In the genomic region with DNA sequence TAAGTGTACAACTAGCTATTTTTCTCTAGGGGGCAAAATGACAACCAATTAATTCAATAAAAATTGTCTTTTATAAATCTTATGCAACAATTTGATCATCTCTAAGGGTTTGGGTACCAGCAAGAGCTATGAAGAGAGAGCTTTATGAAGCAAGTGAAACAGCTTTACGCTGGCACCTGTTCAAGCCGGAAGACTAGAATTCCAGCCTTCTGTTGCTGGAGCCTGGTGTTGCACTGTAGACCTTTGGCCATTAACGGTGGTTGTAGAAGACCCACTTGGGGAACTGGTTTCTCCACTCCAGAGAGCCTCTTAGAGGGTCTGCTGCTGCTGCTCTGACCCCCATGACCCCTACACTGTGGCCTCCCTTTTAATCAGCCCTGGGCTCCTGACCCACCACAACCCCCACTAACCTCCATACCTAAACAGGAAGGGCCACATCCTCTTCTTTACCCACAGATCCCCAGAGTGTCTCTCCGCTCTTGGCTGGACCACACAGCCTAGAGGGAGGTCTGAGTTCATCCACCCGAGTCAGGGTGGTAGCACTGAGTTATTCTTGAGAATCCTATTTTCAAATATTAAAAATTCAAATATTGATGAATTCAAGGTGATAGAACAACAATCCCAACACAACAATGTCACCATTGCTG, we compare ENCODE assay signal across 17 cellular contexts. TPM values are rescaled to one million over a fixed set of nuclear protein-coding genes. Genes with fewer than 3 reads are reported as not detected.
DNase-seq lines count a peak whose midpoint lies in the region; ATAC-seq and TF ChIP-seq lines count a peak whose summit lies in the region.
"Had no signal": no experiment of that assay in that cellular context is flagged by ENCODE, and none has a peak within 500 bp of the region (broad histone marks: within the 10 kb centered on the region; RNA-seq: fewer than 3 reads in every experiment).

No MANE protein-coding gene starts in this region.

- no peaks in the 10 kb centered on the region for H3K9me3 Mint-ChIP-seq in Caco-2 (ENCODE audit: unreplicated experiment)
- H3K9me3 Mint-ChIP-seq: stimulated activated naive CD8-positive, alpha-beta T cell treated with anti-CD3 and anti-CD28 coated beads, Interleukin-15, amount 100 ng/mL, for 72 hours had no signal

- H3K27me3 Mint-ChIP-seq in Caco-2 (ENCODE audit: insufficient read depth, unreplicated experiment): no peaks in the 10 kb centered on the region
- H3K27me3 Mint-ChIP-seq: stimulated activated naive CD8-positive, alpha-beta T cell treated with anti-CD3 and anti-CD28 coated beads, Interleukin-15, amount 100 ng/mL, for 72 hours had no signal

- H3K36me3 ChIP-seq in OCI-LY7 (ENCODE audit: insufficient read depth, low read length): no peaks in the 10 kb centered on the region
- no peaks in the 10 kb centered on the region for H3K36me3 ChIP-seq in Caco-2 (ENCODE audit: control insufficient read depth, insufficient read depth, low read length)

- H3K4me1 ChIP-seq in OCI-LY7 (ENCODE audit: insufficient read depth, low read length, poor library complexity, severe bottlenecking) (peaks cover 29% of the 10 kb centered on the region), foreskin keratinocyte (no peaks in the 10 kb centered on the region), Caco-2 (0 out of 2 replicates have a peak, but pooled peaks cover 4% of the 10 kb centered on the region)

- H3K27ac Mint-ChIP-seq in Caco-2 (ENCODE audit: unreplicated experiment): no peak overlapping the region
- H3K27ac Mint-ChIP-seq: activated CD4-positive, alpha-beta T cell treated with anti-CD3 and anti-CD28 coated beads for 36 hours; stimulated activated naive CD8-positive, alpha-beta T cell treated with anti-CD3 and anti-CD28 coated beads, Interleukin-15, amount 100 ng/mL, for 72 hours had no signal

- POLR2A ChIA-PET in OCI-LY7 (lab: Charles Lee) (interaction anchor here (0.6 to 1.8 kb wide), 10 partner anchors 10 to 1399 kb away, joined by 3 to 5 read pairs (median 4); no protein-coding TSS in a partner anchor), Caco-2 (lab: Charles Lee) (interaction anchor here (0.7 kb wide), 1 partner anchor 234 kb away, joined by 5 read pairs; the partner anchor contains the start of gene GTF2A1)

- H3K27ac ChIP-seq in OCI-LY7 (ENCODE audit: low read depth, low read length, poor library complexity, severe bottlenecking) (no peak overlapping the region), foreskin keratinocyte (no peak overlapping the region)
- H3K27ac ChIP-seq: C4-2B had no signal

- H3K27me3 ChIP-seq in foreskin keratinocyte (no peaks in the 10 kb centered on the region), Caco-2 (replicated peaks; ENCODE audit: control insufficient read depth, insufficient read depth, low read length) (no peaks in the 10 kb centered on the region)

- H3K4me3 ChIP-seq in OCI-LY7 (ENCODE audit: low read depth, low read length, poor library complexity, severe bottlenecking) (no peak overlapping the region), Caco-2 (ENCODE audit: low read depth, low read length) (no peak overlapping the region)

- H3K79me2 ChIP-seq in OCI-LY7 (ENCODE audit: insufficient read depth, low read depth, low read length): no peaks in the 10 kb centered on the region

- H3K4me2 ChIP-seq in OCI-LY7 (ENCODE audit: low read length): 0 out of 2 replicates have a peak overlapping the region, but pooled peaks have one; percentile 15

- ATAC-seq in GM18868 (IDR thresholded peaks at IDR 0.05; ENCODE audit: unreplicated experiment) (peak; percentile 43), GM21423 (IDR thresholded peaks at IDR 0.05; ENCODE audit: unreplicated experiment) (peak; percentile 91), HG02981 (IDR thresholded peaks at IDR 0.05; ENCODE audit: unreplicated experiment) (peak; percentile 87), foreskin keratinocyte (no peak)
- ATAC-seq: activated CD4-positive, alpha-beta T cell treated with anti-CD3 and anti-CD28 coated beads for 36 hours; stimulated activated naive CD8-positive, alpha-beta T cell treated with anti-CD3 and anti-CD28 coated beads, Interleukin-15, amount 100 ng/mL, for 72 hours had no signal

- TF ChIP-seq CTCF in OCI-LY7 (conservative IDR thresholded peaks at IDR 0.05; ENCODE audit: low read length) (no peak), foreskin keratinocyte (conservative IDR thresholded peaks at IDR 0.05) (no peak), Caco-2 (IDR thresholded peaks at IDR 0.05; ENCODE audit: insufficient read depth in 1 of 2, low read depth in 1 of 2, low read length in 1 of 2, severe bottlenecking in 1 of 2, unreplicated experiment in 1 of 2) (no peak)

- H3K36me3 Mint-ChIP-seq in Caco-2 (ENCODE audit: insufficient read depth, unreplicated experiment): no peaks in the 10 kb centered on the region

- H2AFZ ChIP-seq in OCI-LY7 (ENCODE audit: low read length): peak overlapping the region; percentile 49; the same call in 1 of the 2 replicates

- no peak overlapping the region for H3K4me3 Mint-ChIP-seq in Caco-2 (ENCODE audit: unreplicated experiment)
- H3K4me3 Mint-ChIP-seq: activated CD4-positive, alpha-beta T cell treated with anti-CD3 and anti-CD28 coated beads for 36 hours; stimulated activated naive CD8-positive, alpha-beta T cell treated with anti-CD3 and anti-CD28 coated beads, Interleukin-15, amount 100 ng/mL, for 72 hours had no signal

- BruUV-seq in OCI-LY7 (replicated peaks; lab: Mats Ljungman, UMichigan): no TSS peak
- BruUV-seq in Caco-2 (replicated peaks; lab: Mats Ljungman, UMichigan): no TSS peak

- no peaks in the 10 kb centered on the region for H4K20me1 ChIP-seq in OCI-LY7 (ENCODE audit: insufficient read depth, low read length)

- H3K9me3 ChIP-seq in OCI-LY7 (ENCODE audit: low read length) (no peaks in the 10 kb centered on the region), Caco-2 (no peaks in the 10 kb centered on the region)

- no peaks in the 10 kb centered on the region for H3K4me1 Mint-ChIP-seq in Caco-2 (ENCODE audit: low read depth, unreplicated experiment)

- H3K9me2 ChIP-seq in OCI-LY7 (ENCODE audit: insufficient read depth, low read length): no peaks in the 10 kb centered on the region

- CTCF ChIA-PET in OCI-LY7 (lab: Charles Lee; ENCODE audit: unreplicated experiment): interaction anchor here (0.6 to 1.4 kb wide), 2 partner anchors 95 to 186 kb away, joined by 3 to 4 read pairs; no protein-coding TSS in a partner anchor
- CTCF ChIA-PET in Caco-2 (lab: Charles Lee): interaction anchor here (1.2 to 5.0 kb wide), 2 partner anchors 10 to 186 kb away, joined by 3 to 43 read pairs; no protein-coding TSS in a partner anchor

- DNase-seq in OCI-LY7 (ENCODE audit: low spot score) (no peak), foreskin keratinocyte (no peak), GM19238 (ENCODE audit: insufficient read length, low spot score) (no peak), Caco-2 (no peak)
- no peak for DNase-seq in activated effector memory CD4-positive, alpha-beta T cell treated with Interleukin-2 at 50 U/mL for 16 hours
- DNase-seq: activated CD4-positive, alpha-beta T cell treated with anti-CD3 and anti-CD28 coated beads for 36 hours; activated naive CD4-positive, alpha-beta T cell; IMR-90; mesendoderm; NCI-H146; NK-92 treated with Interleukin-12 subunit alpha and Interleukin-12 subunit beta, amount 100 ng/mL, for 24 hours; stimulated activated CD4-positive, alpha-beta T cell treated with anti-CD3 and anti-CD28 coated beads, Interleukin-1b, Interleukin-23, amount 100 ng/mL, for 48 hours; stimulated activated naive CD8-positive, alpha-beta T cell treated with anti-CD3 and anti-CD28 coated beads, Interleukin-15, amount 100 ng/mL, for 72 hours had no signal

- intact Hi-C loops in OCI-LY7 (cut with micrococcal nuclease; ENCODE audit: unreplicated experiment) (loop anchor here (5.0 kb wide), 1 partner anchor 457 kb away; no protein-coding TSS in a partner anchor), Caco-2 (cut with micrococcal nuclease; ENCODE audit: unreplicated experiment) (loop anchor here (5.0 kb wide), 1 partner anchor 67 kb away; no protein-coding TSS in a partner anchor)

RNA-seq across cellular contexts. Expression of gene STON2, which starts 54.6 kb away (rescaled TPM):
- 0.25 and 0.28 TPM in 2 replicates for total RNA-seq in OCI-LY7 (2014; rRNA removed; shearing (Covaris generic))
- total RNA-seq in OCI-LY7 (2022): not detected in 2 replicates
- total RNA-seq in foreskin keratinocyte: 119 and 228 TPM in 2 replicates
- polyA plus RNA-seq in foreskin keratinocyte: 15.9 and 28.9 TPM in 2 replicates
- total RNA-seq in Caco-2 (2022): 37.1 and 43.5 TPM in 2 replicates
- total RNA-seq: IMR-90 had no signal
- polyA plus RNA-seq: IMR-90 had no signal

Comparison
In these comparisons a context has a peak if more than half of its experiments do, and no peak if none do; other contexts are left out.
1. RNA of gene STON2, which starts 54.6 kb away (total RNA-seq): 119 to 228 TPM in foreskin keratinocyte and 37.1 to 43.5 TPM in Caco-2; 0.25 to 0.28 TPM in OCI-LY7; every median in the first group is over 10 times any median in the second.